ENCODE assay signal across 1 cellular context in the genomic region with DNA sequence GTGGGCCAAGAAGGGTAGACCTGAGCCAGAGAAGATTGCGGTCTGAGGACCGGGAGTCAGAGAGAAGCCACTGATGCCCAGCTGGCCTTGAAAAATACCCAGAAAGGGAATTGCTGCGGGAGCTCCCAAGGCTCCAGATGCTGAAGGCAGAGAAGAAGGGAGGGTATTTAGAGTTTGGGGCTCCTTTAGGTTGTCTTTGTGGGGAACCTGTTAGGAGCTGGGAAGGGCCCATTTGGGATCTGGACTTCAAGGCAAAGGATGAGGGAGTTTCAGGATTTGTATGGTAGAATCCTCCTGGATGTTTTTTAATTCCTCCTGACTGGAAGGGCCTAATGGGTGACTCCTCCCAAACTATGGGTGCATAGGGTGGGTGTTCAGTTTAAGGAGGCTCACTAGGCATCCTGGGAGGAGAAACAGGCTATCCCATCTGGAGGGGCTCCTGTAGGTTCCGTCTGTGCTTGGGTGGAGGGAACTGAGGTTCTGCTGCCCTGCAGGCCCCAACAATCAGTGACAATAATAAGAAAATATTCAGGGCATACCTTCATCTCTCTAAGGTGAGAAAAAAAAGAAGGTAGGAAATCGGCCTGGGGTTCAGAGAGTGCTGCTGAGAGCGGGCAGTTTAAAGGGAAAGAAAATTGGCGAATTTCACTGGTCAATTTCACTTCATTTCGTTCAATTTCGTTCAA.
A peak's percentile ranks its signal among the peaks of the same experiment; 100 is the strongest.
TF ChIP-seq lines count a peak whose summit lies in the region.

No MANE protein-coding gene starts in this region.

TF ChIP-seq in K562, 482 proteins besides CTCF, POLR2A, EP300 and RAD21:
- TF ChIP-seq CBX8 (IDR thresholded peaks at IDR 0.05; ENCODE audit: borderline replicate concordance, extremely low read depth, low read depth, low read length, poor library complexity, severe bottlenecking) (peak; percentile 93), RNF2 (IDR thresholded peaks at IDR 0.05) (peak; percentile 34; the same call in 1 of the 2 replicates), BMI1 (IDR thresholded peaks at IDR 0.05; ENCODE audit: low read length) (0 out of 2 replicates have a peak, but pooled peaks have one; percentile 3), STAG1 (CRISPR knock-in tag; IDR thresholded peaks at IDR 0.05; ENCODE audit: borderline replicate concordance) (no peak)
